21 cellular contexts compared by ENCODE assay signal in genomic region chr16:84883301-84883700, GRCh38.
DNase-seq lines count a peak whose midpoint lies in the region; ATAC-seq and TF ChIP-seq lines count a peak whose summit lies in the region.
"Had no signal": no experiment of that assay in that cellular context is flagged by ENCODE, and none has a peak within 500 bp of the region (broad histone marks: within the 10 kb centered on the region; RNA-seq: fewer than 3 reads in every experiment).

No MANE protein-coding gene starts in this region.

- H4K20me1 ChIP-seq in GM23248 (ENCODE audit: insufficient read depth), result no peaks in the 10 kb centered on the region

- ATAC-seq in HG03342 (IDR thresholded peaks at IDR 0.05; ENCODE audit: unreplicated experiment) (no peak), GM18870 (IDR thresholded peaks at IDR 0.05; ENCODE audit: unreplicated experiment) (no peak)
- ATAC-seq: mucosa of descending colon had no signal

- no peaks in the 10 kb centered on the region for H3K9me2 ChIP-seq in GM23248 (ENCODE audit: insufficient read depth)

- H3K4me1 ChIP-seq in GM23248 (ENCODE audit: insufficient read depth) (peaks cover 25% of the 10 kb centered on the region), testis (peaks cover 19% of the 10 kb centered on the region)

- intact Hi-C loops in testis (cut with DNase I; ENCODE audit: low total_unique reads), result no loop called here

- H3K9ac ChIP-seq in GM23248, result peak overlapping the region; percentile 71

- no peaks in the 10 kb centered on the region for H3K79me2 ChIP-seq in GM23248 (ENCODE audit: insufficient read depth)

- H3K9me3 ChIP-seq in GM23248 (ENCODE audit: low read depth) (no peaks in the 10 kb centered on the region), testis (no peaks in the 10 kb centered on the region)
- H3K9me3 ChIP-seq: mucosa of descending colon, SJCRH30 had no signal

- H3K27ac ChIP-seq in GM23248 (peak overlapping the region; percentile 93), testis (peak overlapping the region in 1 of 2 donors; percentile 77), substantia nigra (ENCODE audit: low read depth, low read length, poor library complexity, severe bottlenecking) (no peak overlapping the region)
- H3K27ac ChIP-seq: cardiac muscle cell, SJCRH30 had no signal

- no peaks in the 10 kb centered on the region for H3K36me3 ChIP-seq in GM23248 (ENCODE audit: low read depth)
- no peaks in the 10 kb centered on the region for H3K36me3 ChIP-seq in testis (ENCODE audit: low read depth, missing control alignments)
- H3K36me3 ChIP-seq: cardiac muscle cell, SJCRH30 had no signal

- H3K4me3 ChIP-seq in GM23248 (no peak overlapping the region), epithelial cell of esophagus (ENCODE audit: low read length) (no peak overlapping the region), testis (no peak overlapping the region)
- H3K4me3 ChIP-seq: cardiac muscle cell, GM12878, mucosa of descending colon, SJCRH30 had no signal

- H3F3A ChIP-seq in GM23248 (ENCODE audit: insufficient read depth), result peaks cover 26% of the 10 kb centered on the region

- TF ChIP-seq POLR2A in testis (IDR thresholded peaks at IDR 0.05), result no peak

- TF ChIP-seq CTCF in epithelial cell of esophagus (IDR thresholded peaks at IDR 0.05; ENCODE audit: insufficient read depth, low read depth, low read length, missing control alignments) (no peak), testis (IDR thresholded peaks at IDR 0.05) (no peak)

- H3K4me2 ChIP-seq in GM23248 (ENCODE audit: unreplicated experiment), result peak overlapping the region; percentile 12

- peak overlapping the region; percentile 28; the same call in 1 of the 2 replicates for H2AFZ ChIP-seq in GM23248

- H3K27me3 ChIP-seq in GM23248 (replicated peaks; ENCODE audit: insufficient read depth) (no peaks in the 10 kb centered on the region), testis (no peaks in the 10 kb centered on the region)
- H3K27me3 ChIP-seq: cardiac muscle cell, SJCRH30 had no signal

- DNase-seq in GM23248, result peak; percentile 80
- peak; percentile 60 for DNase-seq in epithelial cell of esophagus (ENCODE audit: low read depth)
- DNase-seq in islet precursor cell, result peak; percentile 86
- peak; percentile 49 for DNase-seq in testis
- DNase-seq in NAMALWA (ENCODE audit: low spot score), result no peak
- DNase-seq in substantia nigra (lab: John Stamatoyannopoulos, UW), result no peak
- DNase-seq: activated CD4-positive, alpha-beta T cell treated with anti-CD3 and anti-CD28 coated beads for 4 hours; activated naive CD4-positive, alpha-beta T cell treated with anti-CD3 and anti-CD28 coated beads, Interleukin-2, amount 50 U/mL, for 16 hours; DMS79; Kasumi-1; kidney; mucosa of descending colon; NCI-H1436 treated with DMSO at 0.1 percent for 48 hours; NCI-H345; SJCRH30; stimulated activated CD4-positive, alpha-beta T cell treated with anti-CD3 and anti-CD28 coated beads, Interleukin-2, amount 100 ng/mL, for 24 hours; T-helper 9 cell had no signal

- in situ Hi-C loops in GM23248 (cut with MboI), result no loop called here

- WGBS in GM23248 (ENCODE audit: low coverage in 1 of 2, low lambda C conversion rate in 2 of 2, missing lambda C conversion rate in 2 of 2), 2 experiments, result 20% methylated on average over 9 of the region's 9 CpGs
- WGBS in testis, 2 donors, result 63 to 72% methylated on average over 8 to 9 of the region's 9 CpGs

Comparison
In these comparisons a context has a peak if more than half of its experiments do, and no peak if none do; other contexts are left out.
1. DNase-seq: peak in GM23248 (single experiment), epithelial cell of esophagus (single experiment), islet precursor cell (single experiment) and testis (single experiment); none in NAMALWA (single experiment) and substantia nigra (0 of 49).